ENCODE assay signal across 1 cellular context in the genomic region with DNA sequence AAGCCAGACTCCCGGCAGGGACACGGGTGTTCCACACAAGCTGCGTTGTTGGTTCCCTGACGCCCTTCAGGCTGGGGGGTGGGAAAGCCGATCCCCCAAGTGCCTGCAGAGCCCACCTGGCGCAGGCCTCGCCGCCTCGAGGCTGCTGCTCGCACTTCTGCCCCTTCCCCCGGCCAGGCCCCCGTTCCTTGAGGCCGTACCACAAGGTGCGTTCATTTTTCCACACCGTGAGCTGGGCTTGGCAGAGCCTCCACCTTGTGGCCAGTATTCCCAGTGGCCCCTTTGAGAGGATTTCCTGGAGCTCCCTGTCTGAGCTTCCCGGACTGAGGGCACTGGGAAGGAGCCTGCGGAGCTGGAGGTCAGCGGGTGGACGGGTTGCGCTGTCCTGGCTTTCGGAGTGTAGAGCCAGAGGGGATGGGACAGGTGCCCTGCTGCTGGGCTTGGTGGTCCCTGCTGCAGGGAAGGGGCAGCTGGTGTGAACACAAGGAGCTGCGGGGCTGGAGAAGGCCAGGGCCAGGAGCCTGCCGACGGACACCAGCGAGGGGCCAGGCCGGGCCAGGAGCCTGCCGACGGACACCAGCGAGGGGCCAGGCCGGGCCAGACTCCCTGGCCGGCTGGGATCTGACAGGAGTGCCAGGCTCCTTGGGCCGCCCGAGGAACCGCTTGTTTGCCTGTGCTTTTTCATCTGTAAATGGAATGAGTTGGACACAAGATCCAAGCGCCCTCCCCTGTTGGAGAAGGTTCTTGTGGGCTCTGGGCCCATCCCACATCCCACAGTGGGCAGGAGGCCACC.
TF ChIP-seq lines count a peak whose summit lies in the region.

No MANE protein-coding gene starts in this region.

TF ChIP-seq in IMR-90, 13 proteins besides CTCF, POLR2A, EP300 and RAD21:
- TF ChIP-seq, protein P1, sequence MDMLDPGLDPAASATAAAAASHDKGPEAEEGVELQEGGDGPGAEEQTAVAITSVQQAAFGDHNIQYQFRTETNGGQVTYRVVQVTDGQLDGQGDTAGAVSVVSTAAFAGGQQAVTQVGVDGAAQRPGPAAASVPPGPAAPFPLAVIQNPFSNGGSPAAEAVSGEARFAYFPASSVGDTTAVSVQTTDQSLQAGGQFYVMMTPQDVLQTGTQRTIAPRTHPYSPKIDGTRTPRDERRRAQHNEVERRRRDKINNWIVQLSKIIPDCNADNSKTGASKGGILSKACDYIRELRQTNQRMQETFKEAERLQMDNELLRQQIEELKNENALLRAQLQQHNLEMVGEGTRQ (IDR thresholded peaks at IDR 0.05; ENCODE audit: low read depth, low read length), result no peak
- TF ChIP-seq BHLHE40 (IDR thresholded peaks at IDR 0.05; ENCODE audit: low read depth, low read length) (no peak), MAZ (IDR thresholded peaks at IDR 0.05; ENCODE audit: borderline replicate concordance, low read depth, low read length) (no peak)
